ENCODE assay signal across 1 cellular context in the genomic region with DNA sequence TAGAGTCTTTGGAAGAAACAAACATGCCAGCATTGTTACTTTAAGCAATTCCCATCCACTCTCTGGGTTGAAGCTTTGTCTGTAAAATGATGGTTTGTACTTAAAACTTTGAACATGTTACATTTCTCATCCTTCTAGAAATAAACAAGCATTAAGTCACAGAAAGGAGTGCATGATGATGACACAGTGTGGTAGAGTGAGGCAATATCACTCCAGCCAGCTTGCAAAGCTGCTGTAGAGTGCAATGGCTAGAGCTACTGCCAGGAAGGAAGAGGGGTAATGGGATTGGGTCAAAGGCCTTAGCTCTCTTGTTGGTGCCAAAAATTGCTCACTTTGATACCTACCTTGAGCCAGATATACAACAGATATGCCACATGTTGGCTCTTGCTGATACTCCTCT.
TF ChIP-seq lines count a peak whose summit lies in the region.

No MANE protein-coding gene starts in this region.

TF ChIP-seq in HepG2, 621 proteins besides CTCF, POLR2A, EP300 and RAD21:
- TF ChIP-seq, protein P1, sequence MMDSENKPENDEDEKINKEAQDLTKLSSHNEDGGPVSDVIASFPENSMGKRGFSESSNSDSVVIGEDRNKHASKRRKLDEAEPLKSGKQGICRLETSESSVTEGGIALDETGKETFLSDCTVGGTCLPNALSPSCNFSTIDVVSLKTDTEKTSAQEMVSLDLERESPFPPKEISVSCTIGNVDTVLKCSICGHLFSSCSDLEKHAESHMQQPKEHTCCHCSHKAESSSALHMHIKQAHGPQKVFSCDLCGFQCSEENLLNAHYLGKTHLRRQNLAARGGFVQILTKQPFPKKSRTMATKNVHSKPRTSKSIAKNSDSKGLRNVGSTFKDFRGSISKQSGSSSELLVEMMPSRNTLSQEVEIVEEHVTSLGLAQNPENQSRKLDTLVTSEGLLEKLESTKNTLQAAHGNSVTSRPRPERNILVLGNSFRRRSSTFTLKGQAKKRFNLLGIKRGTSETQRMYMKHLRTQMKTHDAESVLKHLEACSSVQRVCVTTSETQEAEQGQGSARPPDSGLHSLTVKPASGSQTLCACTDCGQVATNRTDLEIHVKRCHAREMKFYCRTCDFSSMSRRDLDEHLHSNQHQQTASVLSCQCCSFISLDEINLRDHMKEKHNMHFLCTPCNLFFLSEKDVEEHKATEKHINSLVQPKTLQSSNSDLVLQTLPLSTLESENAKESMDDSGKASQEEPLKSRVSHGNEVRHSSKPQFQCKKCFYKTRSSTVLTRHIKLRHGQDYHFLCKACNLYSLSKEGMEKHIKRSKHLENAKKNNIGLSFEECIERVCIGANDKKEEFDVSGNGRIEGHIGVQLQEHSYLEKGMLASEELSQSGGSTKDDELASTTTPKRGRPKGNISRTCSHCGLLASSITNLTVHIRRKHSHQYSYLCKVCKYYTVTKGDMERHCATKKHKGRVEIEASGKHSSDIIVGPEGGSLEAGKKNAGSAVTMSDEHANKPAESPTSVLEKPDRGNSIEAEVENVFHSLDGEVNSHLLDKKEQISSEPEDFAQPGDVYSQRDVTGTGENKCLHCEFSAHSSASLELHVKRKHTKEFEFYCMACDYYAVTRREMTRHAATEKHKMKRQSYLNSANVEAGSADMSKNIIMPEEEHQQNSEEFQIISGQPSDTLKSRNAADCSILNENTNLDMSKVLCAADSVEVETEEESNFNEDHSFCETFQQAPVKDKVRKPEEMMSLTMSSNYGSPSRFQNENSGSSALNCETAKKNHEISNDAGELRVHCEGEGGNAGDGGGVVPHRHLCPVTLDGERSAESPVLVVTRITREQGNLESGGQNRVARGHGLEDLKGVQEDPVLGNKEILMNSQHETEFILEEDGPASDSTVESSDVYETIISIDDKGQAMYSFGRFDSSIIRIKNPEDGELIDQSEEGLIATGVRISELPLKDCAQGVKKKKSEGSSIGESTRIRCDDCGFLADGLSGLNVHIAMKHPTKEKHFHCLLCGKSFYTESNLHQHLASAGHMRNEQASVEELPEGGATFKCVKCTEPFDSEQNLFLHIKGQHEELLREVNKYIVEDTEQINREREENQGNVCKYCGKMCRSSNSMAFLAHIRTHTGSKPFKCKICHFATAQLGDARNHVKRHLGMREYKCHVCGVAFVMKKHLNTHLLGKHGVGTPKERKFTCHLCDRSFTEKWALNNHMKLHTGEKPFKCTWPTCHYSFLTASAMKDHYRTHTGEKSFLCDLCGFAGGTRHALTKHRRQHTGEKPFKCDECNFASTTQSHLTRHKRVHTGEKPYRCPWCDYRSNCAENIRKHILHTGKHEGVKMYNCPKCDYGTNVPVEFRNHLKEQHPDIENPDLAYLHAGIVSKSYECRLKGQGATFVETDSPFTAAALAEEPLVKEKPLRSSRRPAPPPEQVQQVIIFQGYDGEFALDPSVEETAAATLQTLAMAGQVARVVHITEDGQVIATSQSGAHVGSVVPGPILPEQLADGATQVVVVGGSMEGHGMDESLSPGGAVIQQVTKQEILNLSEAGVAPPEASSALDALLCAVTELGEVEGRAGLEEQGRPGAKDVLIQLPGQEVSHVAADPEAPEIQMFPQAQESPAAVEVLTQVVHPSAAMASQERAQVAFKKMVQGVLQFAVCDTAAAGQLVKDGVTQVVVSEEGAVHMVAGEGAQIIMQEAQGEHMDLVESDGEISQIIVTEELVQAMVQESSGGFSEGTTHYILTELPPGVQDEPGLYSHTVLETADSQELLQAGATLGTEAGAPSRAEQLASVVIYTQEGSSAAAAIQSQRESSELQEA (CRISPR knock-in tag; IDR thresholded peaks at IDR 0.05; ENCODE audit: not compliant biosample characterization) = no peak
- TF ChIP-seq CEBPB (IDR thresholded peaks at IDR 0.05; ENCODE audit: borderline replicate concordance, low read depth, low read length) = peak; percentile 56; the same call in 1 of the 2 replicates
